ENCODE assay signal across 14 cellular contexts in the genomic region with DNA sequence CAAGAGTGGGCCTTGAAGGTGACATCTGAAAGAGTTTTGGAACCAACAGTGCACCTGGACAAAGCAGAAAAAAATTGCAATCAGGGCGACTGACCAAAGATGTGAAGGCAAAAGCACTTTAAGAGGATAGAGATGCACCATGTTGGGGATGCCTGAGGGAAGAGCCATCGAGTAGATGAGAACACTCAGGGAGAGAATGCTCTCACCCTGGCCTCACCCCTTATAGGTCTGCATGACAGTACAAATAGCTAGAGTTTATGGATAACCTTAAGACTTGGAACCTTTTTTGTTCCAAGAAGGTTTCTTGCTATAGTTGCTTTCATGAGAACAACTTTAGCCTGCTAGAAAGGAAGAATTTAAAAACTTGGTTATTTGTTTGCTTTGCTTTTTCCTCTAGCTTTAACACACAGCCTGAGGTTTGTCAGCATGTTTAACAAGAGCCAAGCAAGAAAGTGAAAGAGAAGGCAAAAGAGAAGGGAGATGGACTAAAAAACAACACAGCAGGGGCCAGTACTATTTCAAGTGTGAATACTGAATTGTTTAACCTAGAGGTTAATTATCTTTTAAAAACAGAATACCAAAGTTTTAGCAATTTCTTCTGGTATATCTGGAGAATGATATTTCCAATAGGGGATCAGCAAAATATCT.
DNase-seq lines count a peak whose midpoint lies in the region; ATAC-seq and TF ChIP-seq lines count a peak whose summit lies in the region.
"Had no signal": no experiment of that assay in that cellular context is flagged by ENCODE, and none has a peak within 500 bp of the region (broad histone marks: within the 10 kb centered on the region; RNA-seq: fewer than 3 reads in every experiment).

No MANE protein-coding gene starts in this region.

- peak overlapping the region; percentile 32; the same call in 1 of the 2 replicates for H3K4me2 ChIP-seq in MM.1S (ENCODE audit: low read depth, low read length)

- no peaks in the 10 kb centered on the region for H4K20me1 ChIP-seq in MM.1S (ENCODE audit: insufficient read depth, low read length)

- no peaks in the 10 kb centered on the region for H3K9me2 ChIP-seq in MM.1S (replicated peaks; ENCODE audit: insufficient read depth, low read length)

- CTCF ChIA-PET in MCF 10A (lab: Yijun Ruan, JAX), result interaction anchor here (0.6 to 1.4 kb wide), 5 partner anchors 20 to 354 kb away, joined by 3 to 5 read pairs (median 3); no protein-coding TSS in a partner anchor

- intact Hi-C loops in natural killer cell (cut with micrococcal nuclease), result no loop called here
- intact Hi-C loops in MCF 10A (cut with micrococcal nuclease), result no loop called here

- H3K27me3 Mint-ChIP-seq in natural killer cell (ENCODE audit: low read depth in 2 of 2) (no peaks in the 10 kb centered on the region), MCF 10A (ENCODE audit: insufficient read depth, unreplicated experiment) (no peaks in the 10 kb centered on the region)
- H3K27me3 Mint-ChIP-seq: CD4-positive, CD25-positive, alpha-beta regulatory T cell; memory B cell had no signal

- peak overlapping the region; percentile 77 to 84 for H3K27ac Mint-ChIP-seq in natural killer cell
- no peak overlapping the region for H3K27ac Mint-ChIP-seq in MCF 10A (ENCODE audit: low read depth, unreplicated experiment)
- H3K27ac Mint-ChIP-seq: CD4-positive, CD25-positive, alpha-beta regulatory T cell; memory B cell had no signal

- H2AFZ ChIP-seq in MM.1S (ENCODE audit: low read length), result no peak overlapping the region; the same call in 1 of the 2 replicates

- H3K9me3 Mint-ChIP-seq in natural killer cell (peaks cover 0 to 4% of the 10 kb centered on the region in 2 donors), MCF 10A (ENCODE audit: unreplicated experiment) (no peaks in the 10 kb centered on the region)
- H3K9me3 Mint-ChIP-seq: CD4-positive, CD25-positive, alpha-beta regulatory T cell; memory B cell had no signal

- TF ChIP-seq CTCF in MM.1S (IDR thresholded peaks at IDR 0.05; ENCODE audit: low read length), result no peak
- no peak for TF ChIP-seq CTCF in natural killer cell (IDR thresholded peaks at IDR 0.05)
- no peak for TF ChIP-seq CTCF in MCF 10A (IDR thresholded peaks at IDR 0.05; ENCODE audit: unreplicated experiment)

- no peaks in the 10 kb centered on the region for H3K9me3 ChIP-seq in MM.1S (replicated peaks; ENCODE audit: insufficient read depth, low read length)
- H3K9me3 ChIP-seq: vagina had no signal

- H3K4me1 Mint-ChIP-seq in natural killer cell, result peaks cover 17 to 22% of the 10 kb centered on the region in 2 donors
- peaks cover 6% of the 10 kb centered on the region for H3K4me1 Mint-ChIP-seq in MCF 10A (ENCODE audit: insufficient read depth, unreplicated experiment)

- peak overlapping the region; percentile 51; the same call in 1 of the 2 replicates for H3K27ac ChIP-seq in MM.1S (ENCODE audit: low read length)
- H3K27ac ChIP-seq: vagina had no signal

- POLR2A ChIA-PET in MCF 10A (lab: Yijun Ruan, JAX), result interaction anchor here (0.6 to 1.3 kb wide), 2 partner anchors 12 to 17 kb away, joined by 3 read pairs; no protein-coding TSS in a partner anchor

- H3F3A ChIP-seq in MM.1S (ENCODE audit: insufficient read depth, low read length), result peaks cover 13% of the 10 kb centered on the region; the same call in 1 of the 2 replicates

- ATAC-seq in GM18867 (IDR thresholded peaks at IDR 0.05; ENCODE audit: unreplicated experiment) (peak; percentile 66), HG02571 (IDR thresholded peaks at IDR 0.05; ENCODE audit: unreplicated experiment) (peak; percentile 71), natural killer cell (peak; percentile 70 to 82 (median 76))
- ATAC-seq: Right ventricle myocardium inferior, sciatic nerve had no signal

- H3K27me3 ChIP-seq in MM.1S (replicated peaks; ENCODE audit: insufficient read depth, low read length), result no peaks in the 10 kb centered on the region
- H3K27me3 ChIP-seq: vagina had no signal

- H3K36me3 Mint-ChIP-seq in natural killer cell, result no peaks in the 10 kb centered on the region
- H3K36me3 Mint-ChIP-seq in MCF 10A (ENCODE audit: insufficient read depth, unreplicated experiment), result peaks cover 6% of the 10 kb centered on the region
- H3K36me3 Mint-ChIP-seq: CD4-positive, CD25-positive, alpha-beta regulatory T cell; memory B cell had no signal

- no peaks in the 10 kb centered on the region for H3K79me2 ChIP-seq in MM.1S (ENCODE audit: low read length)

- H3K4me3 Mint-ChIP-seq in natural killer cell (peak overlapping the region; percentile 80), MCF 10A (ENCODE audit: unreplicated experiment) (no peak overlapping the region)
- H3K4me3 Mint-ChIP-seq: CD4-positive, CD25-positive, alpha-beta regulatory T cell; memory B cell had no signal

- peaks cover 28% of the 10 kb centered on the region for H3K4me1 ChIP-seq in MM.1S (ENCODE audit: low read length)
- H3K4me1 ChIP-seq: vagina had no signal

- H3K4me3 ChIP-seq in MM.1S (ENCODE audit: low read length), result no peak overlapping the region
- H3K4me3 ChIP-seq: vagina had no signal

- no TSS peak for BruUV-seq in MCF 10A (replicated peaks; lab: Mats Ljungman, UMichigan)

- DNase-seq in MM.1S (peak; percentile 37), natural killer cell (no peak), NOMO-1 (lab: John Stamatoyannopoulos, UW; ENCODE audit: unreplicated experiment in 2 of 2) (no peak), H4 (ENCODE audit: low spot score) (no peak), MCF 10A (ENCODE audit: unreplicated experiment) (no peak)
- no peak for DNase-seq in activated CD4-positive, alpha-beta T cell treated with anti-CD3 and anti-CD28 coated beads, Interleukin-2, amount 50 U/mL, for 1 hour
- DNase-seq: activated CD4-positive, CD25-positive, alpha-beta regulatory T cell; CD4-positive, CD25-positive, alpha-beta regulatory T cell had no signal

- no peaks in the 10 kb centered on the region for H3K36me3 ChIP-seq in MM.1S (replicated peaks; ENCODE audit: insufficient read depth, low read length)
- H3K36me3 ChIP-seq: vagina had no signal

- no peak overlapping the region for H3K9ac ChIP-seq in MM.1S (ENCODE audit: low read length)
